Comparison of ENCODE assay signal across 8 cellular contexts in genomic region chr2:61590214-61590613, GRCh38.
"Had no signal": no experiment of that assay in that cellular context is flagged by ENCODE, and none has a peak within 500 bp of the region (broad histone marks: within the 10 kb centered on the region; RNA-seq: fewer than 3 reads in every experiment).

No MANE protein-coding gene starts in this region.

- FAIRE-seq: G401.6, GM12878, GM12891, GM12892, GM18507, GM19239 had no signal

- DNase-seq: GDM1, GF-D8 had no signal

- H3K4me3 ChIP-seq: GM12878 had no signal

- ATAC-seq: GM12878 had no signal
